ENCODE assay signal across 8 cellular contexts in genomic region chr2:65366595-65367125, GRCh38.
A peak's percentile ranks its signal among the peaks of the same experiment; 100 is the strongest.
DNase-seq lines count a peak whose midpoint lies in the region; ATAC-seq and TF ChIP-seq lines count a peak whose summit lies in the region.

No MANE protein-coding gene starts in this region.

- H3K4me3 ChIP-seq in heart right ventricle: peak overlapping the region in 2 of 10 donors; percentile 9 to 22

- intact Hi-C loops in heart right ventricle (cut with DNase I): no loop called here

- no peaks in the 10 kb centered on the region for H3K27me3 Mint-ChIP-seq in stimulated activated naive B cell treated with anti-CD40 and anti-IgM and Interleukin-4, amounts not matched to agents 10 μg/mL and 1 μg/mL and 100 μg/mL, for 72 hours

- no peaks in the 10 kb centered on the region for H3K36me3 ChIP-seq in heart right ventricle

- no peak overlapping the region for H3K4me3 Mint-ChIP-seq in stimulated activated naive B cell treated with anti-CD40 and anti-IgM and Interleukin-4, amounts not matched to agents 10 μg/mL and 1 μg/mL and 100 μg/mL, for 72 hours

- 48 to 54% methylated on average over 10 of the region's 10 CpGs for WGBS in heart right ventricle, 2 donors

- peaks cover 8 to 80% (median 58%) of the 10 kb centered on the region in 9 donors for H3K4me1 ChIP-seq in heart right ventricle

- H3K27me3 ChIP-seq in heart right ventricle: no peaks in the 10 kb centered on the region

- H3K9me3 Mint-ChIP-seq in stimulated activated naive B cell treated with anti-CD40 and anti-IgM and Interleukin-4, amounts not matched to agents 10 μg/mL and 1 μg/mL and 100 μg/mL, for 72 hours: no peaks in the 10 kb centered on the region

- H3K9me3 ChIP-seq in heart right ventricle: no peaks in the 10 kb centered on the region

- no peak overlapping the region for H3K27ac Mint-ChIP-seq in stimulated activated naive B cell treated with anti-CD40 and anti-IgM and Interleukin-4, amounts not matched to agents 10 μg/mL and 1 μg/mL and 100 μg/mL, for 72 hours

- peak; percentile 76 for ATAC-seq in GM21619 (IDR thresholded peaks at IDR 0.05; ENCODE audit: unreplicated experiment)
- ATAC-seq in heart right ventricle: peak in 6 of 8 donors; percentile 48 to 84 (median 74)
- peak; percentile 64 to 70 for ATAC-seq in stimulated activated naive B cell treated with anti-CD40 and anti-IgM and Interleukin-4, amounts not matched to agents 10 μg/mL and 1 μg/mL and 100 μg/mL, for 72 hours (replicated peaks)
- ATAC-seq in left lobe of liver: no peak

- H3K27ac ChIP-seq in VCaP (peak overlapping the region; percentile 59), heart right ventricle (peak overlapping the region in 7 of 10 donors; percentile 28 to 71 (median 49))

- peaks cover 0 to 2% of the 10 kb centered on the region in 2 donors for H3K36me3 Mint-ChIP-seq in stimulated activated naive B cell treated with anti-CD40 and anti-IgM and Interleukin-4, amounts not matched to agents 10 μg/mL and 1 μg/mL and 100 μg/mL, for 72 hours

- DNase-seq in Daoy (ENCODE audit: low read depth) (peak; percentile 94), MV-4-11 (lab: John Stamatoyannopoulos, UW) (peak; percentile 92), heart right ventricle (peak in 1 of 2 donors; percentile 48), left lobe of liver (ENCODE audit: low spot score) (no peak), NCI-H82 treated with DMSO at 0.1 percent for 48 hours (lab: John Stamatoyannopoulos, UW; ENCODE audit: unreplicated experiment) (no peak)
- no peak for DNase-seq in stimulated activated naive B cell treated with anti-CD40 and anti-IgM and Interleukin-4, amounts not matched to agents 10 μg/mL and 1 μg/mL and 100 μg/mL, for 72 hours

- TF ChIP-seq CTCF in VCaP (conservative IDR thresholded peaks at IDR 0.05): no peak
- TF ChIP-seq CTCF in heart right ventricle (IDR thresholded peaks at IDR 0.05): no peak

- H3K4me1 Mint-ChIP-seq in stimulated activated naive B cell treated with anti-CD40 and anti-IgM and Interleukin-4, amounts not matched to agents 10 μg/mL and 1 μg/mL and 100 μg/mL, for 72 hours: peaks cover 13 to 39% of the 10 kb centered on the region in 2 donors

Comparison
In these comparisons a context has a peak if more than half of its experiments do, and no peak if none do; other contexts are left out.
1. DNase-seq: peak in Daoy (single experiment) and MV-4-11 (single experiment); none in stimulated activated naive B cell treated with anti-CD40 and anti-IgM and Interleukin-4, amounts not matched to agents 10 μg/mL and 1 μg/mL and 100 μg/mL, for 72 hours (single experiment), left lobe of liver (single experiment) and NCI-H82 treated with DMSO at 0.1 percent for 48 hours (single experiment).